ENCODE assay signal across 28 cellular contexts in the genomic region with DNA sequence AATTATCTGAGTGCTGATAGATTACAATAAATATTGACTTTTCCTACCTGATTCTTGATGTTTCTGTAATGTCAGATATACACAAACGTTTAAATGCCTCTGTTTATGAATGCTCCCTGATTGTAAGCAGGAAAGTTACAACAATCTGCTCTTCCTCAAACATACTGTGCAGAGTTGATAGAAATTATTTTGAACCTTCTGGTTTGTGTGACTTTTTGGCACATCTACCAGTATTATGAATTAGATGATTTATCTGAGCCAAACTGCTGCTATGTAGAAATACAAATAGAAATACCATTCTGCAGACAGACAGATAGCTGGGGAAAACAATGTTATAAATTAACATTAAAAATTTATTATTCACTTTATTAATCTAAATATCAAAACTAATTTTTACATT.
"Had no signal": no experiment of that assay in that cellular context is flagged by ENCODE, and none has a peak within 500 bp of the region (broad histone marks: within the 10 kb centered on the region; RNA-seq: fewer than 3 reads in every experiment).

No MANE protein-coding gene starts in this region.

- H3K27me3 ChIP-seq: ascending aorta, breast epithelium, cardiac muscle cell, esophagus squamous epithelium, gastroesophageal sphincter, heart right ventricle had no signal

- H3K36me3 ChIP-seq: ascending aorta, breast epithelium, cardiac muscle cell, esophagus squamous epithelium, gastroesophageal sphincter, heart right ventricle had no signal

- H3K9me3 ChIP-seq: ascending aorta, breast epithelium, esophagus squamous epithelium, gastroesophageal sphincter, heart right ventricle had no signal

- H3K27ac ChIP-seq: ascending aorta, breast epithelium, cardiac muscle cell, epithelial cell of prostate, esophagus squamous epithelium, gastroesophageal sphincter, heart right ventricle, VCaP had no signal

- DNase-seq: activated CD4-positive, alpha-beta memory T cell treated with anti-CD3 and anti-CD28 coated beads, Interleukin-2, amount 10 ng/mL, durations not matched to agents 7 days and 5 days; activated CD4-positive, alpha-beta T cell treated with anti-CD3 and anti-CD28 coated beads for 1 hour; activated CD4-positive, alpha-beta T cell treated with anti-CD3 and anti-CD28 coated beads for 4 hours; activated CD4-positive, alpha-beta T cell treated with anti-CD3 and anti-CD28 coated beads, Interleukin-2, amount 10 ng/mL, durations not matched to agents 7 days and 5 days; activated CD4-positive, alpha-beta T cell treated with anti-CD3 and anti-CD28 coated beads, Interleukin-2, amount 50 U/mL, for 4 hours; activated CD8-positive, alpha-beta memory T cell treated with anti-CD3 and anti-CD28 coated beads, Interleukin-2, amount 50 U/mL, for 48 hours; activated gamma-delta T cell; activated naive CD4-positive, alpha-beta T cell; activated naive CD4-positive, alpha-beta T cell treated with anti-CD3 and anti-CD28 coated beads, Interleukin-2, amount 10 ng/mL, durations not matched to agents 7 days and 5 days; activated naive CD8-positive, alpha-beta T cell treated with anti-CD3 and anti-CD28 coated beads, Interleukin-2, amount 10 ng/mL, durations not matched to agents 7 days and 5 days; activated T-cell treated with anti-CD3 and anti-CD28 coated beads for 4 hours; activated T-cell treated with anti-CD3 and anti-CD28 coated beads, Interleukin-2, amount 50 U/mL, for 24 hours; activated T-cell treated with anti-CD3 and anti-CD28 coated beads, Interleukin-2, amount 50 U/mL, for 72 hours; central memory CD4-positive, alpha-beta T cell; cortex of kidney; dermis blood vessel endothelial cell; effector CD4-positive, alpha-beta T cell; effector memory CD8-positive, alpha-beta T cell; esophagus squamous epithelium; foreskin melanocyte; heart right ventricle; T-helper 2 cell had no signal

- H3K4me3 ChIP-seq: ascending aorta, breast epithelium, cardiac muscle cell, esophagus squamous epithelium, gastroesophageal sphincter, heart right ventricle had no signal

- H3K4me1 ChIP-seq: ascending aorta, breast epithelium, esophagus squamous epithelium, gastroesophageal sphincter had no signal
